ENCODE assay signal across 8 cellular contexts in genomic region chr1:151281225-151281968, GRCh38. TPM values are rescaled to one million over a fixed set of nuclear protein-coding genes. Genes with fewer than 3 reads are reported as not detected.
DNase-seq lines count a peak whose midpoint lies in the region; ATAC-seq and TF ChIP-seq lines count a peak whose summit lies in the region.

No MANE protein-coding gene starts in this region.

- H3K36me3 Mint-ChIP-seq in CD8-positive, alpha-beta T cell: peaks cover 22% of the 10 kb centered on the region

- peak; percentile 90 to 97 (median 96) for DNase-seq in CD8-positive, alpha-beta T cell
- peak; percentile 87 for DNase-seq in GM20000 (ENCODE audit: low spot score)
- DNase-seq in HT-29 (ENCODE audit: low spot score): peak; percentile 97
- DNase-seq in NK-92 treated with Interleukin-12 subunit alpha and Interleukin-12 subunit beta, amount 100 ng/mL, for 24 hours (lab: John Stamatoyannopoulos, UW): peak; percentile 94
- peak; percentile 88 to 90 for DNase-seq in activated CD8-positive, alpha-beta memory T cell treated with anti-CD3 and anti-CD28 coated beads for 4 hours (ENCODE audit: low read depth in 2 of 2)
- peak; percentile 92 to 93 (median 93) for DNase-seq in effector memory CD4-positive, alpha-beta T cell
- DNase-seq in medulla oblongata (ENCODE audit: extremely low spot score): peak; percentile 98
- peak; percentile 93 to 95 (median 94) for DNase-seq in stimulated activated CD4-positive, alpha-beta T cell treated with anti-CD3 and anti-CD28 coated beads, TNF-alpha, amount 100 ng/mL, for 48 hours (ENCODE audit: low read depth in 3 of 3)

- peak; percentile 50 for ATAC-seq in CD8-positive, alpha-beta T cell

- H3K27ac Mint-ChIP-seq in CD8-positive, alpha-beta T cell: peak overlapping the region; percentile 98

- POLR2A ChIA-PET in CD8-positive, alpha-beta T cell (lab: Charles Lee): interaction anchor here (0.7 to 2.1 kb wide), 17 partner anchors 11 to 918 kb away, joined by 3 to 8 read pairs (median 4); partner anchors contain the start of genes LYSMD1, MRPL9, PI4KB and POGZ

- H3K4me1 ChIP-seq in CD8-positive, alpha-beta T cell (ENCODE audit: insufficient read depth, low read length): peaks cover 21% of the 10 kb centered on the region
- peaks cover 11% of the 10 kb centered on the region for H3K4me1 ChIP-seq in effector memory CD4-positive, alpha-beta T cell (ENCODE audit: control insufficient read depth, insufficient read depth, low read length, poor library complexity, severe bottlenecking)

- intact Hi-C loops in CD8-positive, alpha-beta T cell (cut with DNase I, micrococcal nuclease): loop anchor here (1.0 to 10.0 kb wide), 10 partner anchors 27 to 511 kb away; partner anchors contain the start of genes TDRKH (in 2 of the 2), PI4KB (in 1 of the 2), PIP5K1A (in 1 of the 2) and POGZ (in 1 of the 2)

- CTCF ChIA-PET in CD8-positive, alpha-beta T cell (lab: Charles Lee): interaction anchor here (0.6 to 1.8 kb wide), 7 partner anchors 11 to 138 kb away, joined by 3 to 13 read pairs (median 3); partner anchors contain the start of gene PI4KB

- H3K27me3 ChIP-seq in CD8-positive, alpha-beta T cell (ENCODE audit: insufficient read depth, low read length): no peaks in the 10 kb centered on the region
- no peaks in the 10 kb centered on the region for H3K27me3 ChIP-seq in effector memory CD4-positive, alpha-beta T cell (replicated peaks; ENCODE audit: control insufficient read depth, insufficient read depth, low read length, poor library complexity, severe bottlenecking)

- peak overlapping the region; percentile 99 for H3K4me3 Mint-ChIP-seq in CD8-positive, alpha-beta T cell

- H3K27ac ChIP-seq in CD8-positive, alpha-beta T cell (ENCODE audit: low read depth, low read length): peak overlapping the region; percentile 91
- peak overlapping the region; percentile 89 for H3K27ac ChIP-seq in effector memory CD4-positive, alpha-beta T cell (ENCODE audit: insufficient read depth, low read length, poor library complexity, severe bottlenecking)

- H3K27me3 Mint-ChIP-seq in CD8-positive, alpha-beta T cell (ENCODE audit: low read depth): no peaks in the 10 kb centered on the region

- H3K4me3 ChIP-seq in CD8-positive, alpha-beta T cell (ENCODE audit: low read depth, low read length): peak overlapping the region; percentile 89
- H3K4me3 ChIP-seq in effector memory CD4-positive, alpha-beta T cell (ENCODE audit: insufficient read depth, low read depth, low read length, poor library complexity, severe bottlenecking): peak overlapping the region; percentile 71

- peaks cover 27% of the 10 kb centered on the region for H3K4me1 Mint-ChIP-seq in CD8-positive, alpha-beta T cell (ENCODE audit: low read depth)

- no peaks in the 10 kb centered on the region for H3K36me3 ChIP-seq in CD8-positive, alpha-beta T cell (ENCODE audit: insufficient read depth, low read length)
- H3K36me3 ChIP-seq in effector memory CD4-positive, alpha-beta T cell (ENCODE audit: control insufficient read depth, insufficient read depth, low read length): peaks cover 7% of the 10 kb centered on the region

- H3K9me3 Mint-ChIP-seq in CD8-positive, alpha-beta T cell: no peaks in the 10 kb centered on the region

- H3K9me3 ChIP-seq in CD8-positive, alpha-beta T cell (ENCODE audit: low read length): no peaks in the 10 kb centered on the region
- no peaks in the 10 kb centered on the region for H3K9me3 ChIP-seq in effector memory CD4-positive, alpha-beta T cell (ENCODE audit: control insufficient read depth, low read length)

- TF ChIP-seq CTCF in CD8-positive, alpha-beta T cell (IDR thresholded peaks at IDR 0.05): no peak
- TF ChIP-seq CTCF in GM20000 (IDR thresholded peaks at IDR 0.05; ENCODE audit: extremely low read depth, missing control alignments): no peak

RNA-seq across cellular contexts. Expression of gene ZNF687, which starts 0.7 kb away (rescaled TPM):
- total RNA-seq in CD8-positive, alpha-beta T cell: 10 to 100 TPM; 34.0 to 36.3 TPM
- total RNA-seq in HT-29 (2014; rRNA removed; shearing (Covaris generic)): 39.2 TPM in 2 replicates

RNA-seq across cellular contexts. Expression of gene PSMD4, which starts 26.9 kb away (rescaled TPM):
- 10 to 100 TPM; 55.1 to 56.7 TPM for total RNA-seq in CD8-positive, alpha-beta T cell
- 190 and 195 TPM in 2 replicates for total RNA-seq in HT-29 (2014; rRNA removed; shearing (Covaris generic))

RNA-seq across cellular contexts. Expression of gene PI4KB, which starts 45.8 kb away (rescaled TPM):
- total RNA-seq in CD8-positive, alpha-beta T cell: 10 to 100 TPM; 63.1 to 63.2 TPM
- 35.9 and 42.7 TPM in 2 replicates for total RNA-seq in HT-29 (2014; rRNA removed; shearing (Covaris generic))

Comparison
In these comparisons a context has a peak if more than half of its experiments do, and no peak if none do; other contexts are left out.
1. Peak in every context shown above with its lines: DNase-seq, ATAC-seq, H3K4me3 ChIP-seq and H3K27ac ChIP-seq.